ENCODE assay signal across 8 cellular contexts in the genomic region with DNA sequence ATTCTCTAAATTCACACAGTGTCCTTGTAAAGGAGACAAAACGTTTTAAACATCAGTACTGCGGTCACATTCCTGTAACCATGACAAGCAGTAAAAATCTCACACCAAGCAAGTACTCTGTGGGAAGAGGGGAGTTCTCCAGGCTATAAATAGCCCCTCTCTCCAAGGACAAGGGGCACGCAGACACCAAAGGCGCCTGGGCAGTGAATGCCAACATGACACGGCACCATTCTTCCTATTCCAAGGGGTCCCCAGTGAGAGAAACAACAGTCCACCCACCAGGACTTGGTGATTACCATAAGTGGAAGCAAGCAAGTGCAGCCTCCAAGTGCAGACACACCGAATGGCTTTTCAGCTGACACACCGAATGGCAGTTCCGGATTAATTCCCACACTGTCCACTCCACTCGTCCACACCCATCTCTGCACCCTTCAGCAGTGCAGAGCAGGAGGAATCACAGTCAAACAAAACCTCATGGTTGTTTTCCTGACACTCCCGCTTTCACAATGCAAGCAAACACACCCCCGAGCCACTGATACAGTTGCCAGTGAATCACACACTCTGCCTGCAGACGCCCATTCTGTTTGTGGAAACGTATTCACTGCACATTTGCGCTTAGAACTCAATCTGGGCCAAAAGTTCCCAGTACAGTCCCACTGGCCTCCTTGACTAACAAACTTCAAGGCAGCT.
DNase-seq lines count a peak whose midpoint lies in the region; TF ChIP-seq lines count a peak whose summit lies in the region.

No MANE protein-coding gene starts in this region.

- peak overlapping the region; percentile 82 to 95 (median 94) for H3K27ac Mint-ChIP-seq in nephron

- peaks cover 25% of the 10 kb centered on the region for H3K27me3 Mint-ChIP-seq in nephron (ENCODE audit: low read depth)

- DNase-seq in stimulated activated CD4-positive, alpha-beta T cell treated with anti-CD3 and anti-CD28 coated beads, Interleukin-4, amount 100 ng/mL, for 1 hour = peak; percentile 28
- DNase-seq in stimulated activated CD4-positive, alpha-beta T cell treated with anti-CD3 and anti-CD28 coated beads, Interleukin-2, amount 100 ng/mL, for 48 hours = no peak
- peak; percentile 33 to 46 for DNase-seq in activated CD4-positive, alpha-beta T cell treated with anti-CD3 and anti-CD28 coated beads for 4 hours
- DNase-seq in fibroblast of gingiva (ENCODE audit: low read depth) (peak; percentile 70), NCI-H510A (lab: John Stamatoyannopoulos, UW) (no peak), DMS53 treated with DMSO at 0.1 percent for 48 hours (lab: John Stamatoyannopoulos, UW; ENCODE audit: unreplicated experiment) (no peak), NCI-H146 (lab: John Stamatoyannopoulos, UW) (no peak)

- H3K36me3 Mint-ChIP-seq in nephron (ENCODE audit: low read depth) = peaks cover 7% of the 10 kb centered on the region

- no peaks in the 10 kb centered on the region for H3K9me3 Mint-ChIP-seq in nephron

- peaks cover 64% of the 10 kb centered on the region for H3K4me1 Mint-ChIP-seq in nephron

- H3K4me3 Mint-ChIP-seq in nephron = peak overlapping the region; percentile 94 to 99 (median 96)

- no peak for TF ChIP-seq CTCF in nephron (IDR thresholded peaks at IDR 0.05; ENCODE audit: unreplicated experiment in 3 of 3)

Comparison
In these comparisons a context has a peak if more than half of its experiments do, and no peak if none do; other contexts are left out.
1. DNase-seq: peak in stimulated activated CD4-positive, alpha-beta T cell treated with anti-CD3 and anti-CD28 coated beads, Interleukin-4, amount 100 ng/mL, for 1 hour (single experiment), activated CD4-positive, alpha-beta T cell treated with anti-CD3 and anti-CD28 coated beads for 4 hours (2 of 2) and fibroblast of gingiva (single experiment); none in stimulated activated CD4-positive, alpha-beta T cell treated with anti-CD3 and anti-CD28 coated beads, Interleukin-2, amount 100 ng/mL, for 48 hours (0 of 2), NCI-H510A (single experiment), DMS53 treated with DMSO at 0.1 percent for 48 hours (single experiment) and NCI-H146 (single experiment).